In genomic region chr15:44836094-44836493, GRCh38 we compare ENCODE assay signal across 19 cellular contexts.
DNase-seq lines count a peak whose midpoint lies in the region; ATAC-seq and TF ChIP-seq lines count a peak whose summit lies in the region.
"Had no signal": no experiment of that assay in that cellular context is flagged by ENCODE, and none has a peak within 500 bp of the region (broad histone marks: within the 10 kb centered on the region; RNA-seq: fewer than 3 reads in every experiment).

No MANE protein-coding gene starts in this region.

- H3K9me3 Mint-ChIP-seq in Caco-2 (ENCODE audit: unreplicated experiment) (peaks cover 20% of the 10 kb centered on the region), CD14-positive monocyte (no peaks in the 10 kb centered on the region)
- H3K9me3 Mint-ChIP-seq in activated CD4-positive, alpha-beta T cell treated with anti-CD3 and anti-CD28 coated beads, Interleukin-2, amount 10 ng/mL, durations not matched to agents 7 days and 5 days = no peaks in the 10 kb centered on the region

- peak; percentile 14 to 23 for TF ChIP-seq RAD21 in liver (IDR thresholded peaks at IDR 0.05)

- in situ Hi-C loops in GM13976 (cut with MboI; ENCODE audit: low sequenced_read_pairs, unreplicated experiment) = no loop called here

- intact Hi-C loops in Caco-2 (cut with micrococcal nuclease; ENCODE audit: unreplicated experiment) (no loop called here), PC-9 (cut with micrococcal nuclease; ENCODE audit: unreplicated experiment) (loop anchor here (5.0 kb wide), 1 partner anchor 174 kb away; the partner anchor contains the start of gene SPG11), CD14-positive monocyte (cut with micrococcal nuclease) (no loop called here)

- H3K9me2 ChIP-seq in PC-9 (ENCODE audit: insufficient read depth) = no peaks in the 10 kb centered on the region

- no peaks in the 10 kb centered on the region for H3K36me3 Mint-ChIP-seq in Caco-2 (ENCODE audit: insufficient read depth, unreplicated experiment)
- H3K36me3 Mint-ChIP-seq in CD14-positive monocyte = no peaks in the 10 kb centered on the region
- H3K36me3 Mint-ChIP-seq in activated CD4-positive, alpha-beta T cell treated with anti-CD3 and anti-CD28 coated beads, Interleukin-2, amount 10 ng/mL, durations not matched to agents 7 days and 5 days (ENCODE audit: low read depth) = no peaks in the 10 kb centered on the region

- no peak for ATAC-seq in GM18517 (IDR thresholded peaks at IDR 0.05; ENCODE audit: unreplicated experiment)

- H2AFZ ChIP-seq in PC-9 = no peak overlapping the region

- 60% methylated on average over 4 of the region's 4 CpGs for WGBS in liver

- H3K36me3 ChIP-seq in Caco-2 (ENCODE audit: control insufficient read depth, insufficient read depth, low read length) (no peaks in the 10 kb centered on the region), PC-9 (ENCODE audit: low read depth) (no peaks in the 10 kb centered on the region), liver (ENCODE audit: control insufficient read depth in 4 of 4, insufficient read depth in 3 of 4, low read depth in 1 of 4, low read length in 3 of 4) (no peaks in the 10 kb centered on the region)
- H3K36me3 ChIP-seq: BLaER1 treated with 17β-estradiol and CSF1 and Interleukin-3, amounts not matched to agents 10 nM and 100 nM; HAP-1 had no signal

- H3F3A ChIP-seq in PC-9 (ENCODE audit: insufficient read depth, low read depth) = 0 out of 2 replicates have a peak, but pooled peaks cover 2% of the 10 kb centered on the region

- H3K4me1 Mint-ChIP-seq in Caco-2 (ENCODE audit: low read depth, unreplicated experiment) (peaks cover 21% of the 10 kb centered on the region), CD14-positive monocyte (peaks cover 6% of the 10 kb centered on the region)
- peaks cover 3% of the 10 kb centered on the region for H3K4me1 Mint-ChIP-seq in activated CD4-positive, alpha-beta T cell treated with anti-CD3 and anti-CD28 coated beads, Interleukin-2, amount 10 ng/mL, durations not matched to agents 7 days and 5 days

- H3K9me3 ChIP-seq in Caco-2 (no peaks in the 10 kb centered on the region), PC-9 (ENCODE audit: insufficient read depth, low read depth) (no peaks in the 10 kb centered on the region), liver (ENCODE audit: control insufficient read depth in 4 of 4, low read length in 3 of 4) (no peaks in the 10 kb centered on the region)
- H3K9me3 ChIP-seq: HAP-1 had no signal

- H3K4me3 ChIP-seq in Caco-2 (ENCODE audit: low read depth, low read length) (no peak overlapping the region), PC-9 (no peak overlapping the region), fibroblast of pulmonary artery (replicated peaks; ENCODE audit: low read depth, low read length) (no peak overlapping the region), liver (ENCODE audit: low read depth in 1 of 3, low read length in 3 of 3) (no peak overlapping the region)
- H3K4me3 ChIP-seq: BLaER1 treated with 17β-estradiol and CSF1 and Interleukin-3, amounts not matched to agents 10 nM and 100 nM; HAP-1 had no signal

- TF ChIP-seq CTCF in Caco-2 (IDR thresholded peaks at IDR 0.05; ENCODE audit: insufficient read depth in 1 of 2, low read depth in 1 of 2, low read length in 1 of 2, severe bottlenecking in 1 of 2, unreplicated experiment in 1 of 2) (no peak), PC-9 (conservative IDR thresholded peaks at IDR 0.05) (no peak), fibroblast of pulmonary artery (IDR thresholded peaks at IDR 0.05; ENCODE audit: low read length, missing control alignments) (no peak), liver (IDR thresholded peaks at IDR 0.05; ENCODE audit: low read depth, low read length, missing input control) (no peak), GM13976 (IDR thresholded peaks at IDR 0.05; ENCODE audit: borderline replicate concordance, control extremely low read depth, extremely low read depth, insufficient read depth, missing control alignments) (no peak), CD14-positive monocyte (IDR thresholded peaks at IDR 0.05) (no peak)

- DNase-seq in Caco-2 = peak; percentile 65 to 70
- DNase-seq in PC-9 = peak; percentile 62 to 67
- DNase-seq in fibroblast of pulmonary artery (ENCODE audit: low read depth) = peak; percentile 16
- no peak for DNase-seq in GM13976 (ENCODE audit: low spot score)
- no peak for DNase-seq in CD14-positive monocyte (ENCODE audit: low spot score)
- DNase-seq in activated CD4-positive, alpha-beta T cell treated with anti-CD3 and anti-CD28 coated beads, Interleukin-2, amount 10 ng/mL, durations not matched to agents 7 days and 5 days = no peak
- DNase-seq: 8988T; DMS153; NCI-H1048; NCI-H1694; NCI-H2107; NCI-H345; NCI-H526 treated with DMSO at 0.1 percent for 48 hours; NK-92 treated with Interleukin-12 subunit alpha and Interleukin-12 subunit beta, amount 100 ng/mL, for 24 hours; OCI-M1 had no signal

- no TSS peak for BruUV-seq in Caco-2 (replicated peaks; lab: Mats Ljungman, UMichigan)
- BruUV-seq in PC-9 (replicated peaks; lab: Mats Ljungman, UMichigan) = no TSS peak

- H3K4me1 ChIP-seq in Caco-2 = peaks cover 4% of the 10 kb centered on the region; the same call in 1 of the 2 replicates
- peaks cover 3% of the 10 kb centered on the region; the same call in 1 of the 2 replicates for H3K4me1 ChIP-seq in PC-9 (replicated peaks; ENCODE audit: insufficient read depth)
- H3K4me1 ChIP-seq in liver (ENCODE audit: control insufficient read depth in 4 of 4, insufficient read depth in 4 of 4, low read length in 3 of 4) = peaks cover 4 to 12% (median 7%) of the 10 kb centered on the region in 4 donors
- H3K4me1 ChIP-seq: HAP-1 had no signal

- H3K4me2 ChIP-seq in PC-9 = no peak overlapping the region
- H3K4me2 ChIP-seq: BLaER1 treated with 17β-estradiol and CSF1 and Interleukin-3, amounts not matched to agents 10 nM and 100 nM had no signal

- no peaks in the 10 kb centered on the region for H4K20me1 ChIP-seq in PC-9 (ENCODE audit: insufficient read depth)
- H4K20me1 ChIP-seq: BLaER1 treated with 17β-estradiol and CSF1 and Interleukin-3, amounts not matched to agents 10 nM and 100 nM had no signal

- H3K79me2 ChIP-seq in PC-9 (ENCODE audit: low read depth) = no peaks in the 10 kb centered on the region

- no peaks in the 10 kb centered on the region for H3K27me3 Mint-ChIP-seq in Caco-2 (ENCODE audit: insufficient read depth, unreplicated experiment)
- H3K27me3 Mint-ChIP-seq in CD14-positive monocyte (ENCODE audit: low read depth in 3 of 3) = no peaks in the 10 kb centered on the region
- no peaks in the 10 kb centered on the region for H3K27me3 Mint-ChIP-seq in activated CD4-positive, alpha-beta T cell treated with anti-CD3 and anti-CD28 coated beads, Interleukin-2, amount 10 ng/mL, durations not matched to agents 7 days and 5 days

- H3K27ac Mint-ChIP-seq in Caco-2 (ENCODE audit: unreplicated experiment) (peak overlapping the region; percentile 59), CD14-positive monocyte (no peak overlapping the region)
- H3K27ac Mint-ChIP-seq in activated CD4-positive, alpha-beta T cell treated with anti-CD3 and anti-CD28 coated beads, Interleukin-2, amount 10 ng/mL, durations not matched to agents 7 days and 5 days = no peak overlapping the region

- CTCF ChIA-PET in Caco-2 (lab: Charles Lee) (interaction anchor here (0.7 kb wide), 1 partner anchor 86 kb away, joined by 3 read pairs; no protein-coding TSS in a partner anchor), PC-9 (lab: Charles Lee) (no interaction called here)
- CTCF ChIA-PET in activated CD4-positive, alpha-beta T cell treated with anti-CD3 and anti-CD28 coated beads, Interleukin-2, amount 10 ng/mL, durations not matched to agents 7 days and 5 days (lab: Charles Lee) = no interaction called here

- H3K4me3 Mint-ChIP-seq in Caco-2 (ENCODE audit: unreplicated experiment) (no peak overlapping the region), CD14-positive monocyte (no peak overlapping the region)
- H3K4me3 Mint-ChIP-seq in activated CD4-positive, alpha-beta T cell treated with anti-CD3 and anti-CD28 coated beads, Interleukin-2, amount 10 ng/mL, durations not matched to agents 7 days and 5 days = no peak overlapping the region

- H3K27me3 ChIP-seq in Caco-2 (replicated peaks; ENCODE audit: control insufficient read depth, insufficient read depth, low read length) (no peaks in the 10 kb centered on the region), PC-9 (ENCODE audit: insufficient read depth, low read depth) (no peaks in the 10 kb centered on the region), liver (ENCODE audit: control insufficient read depth in 4 of 4, insufficient read depth in 4 of 4, low read length in 3 of 4) (no peaks in the 10 kb centered on the region)
- H3K27me3 ChIP-seq: BLaER1 treated with 17β-estradiol and CSF1 and Interleukin-3, amounts not matched to agents 10 nM and 100 nM had no signal

- POLR2A ChIA-PET in Caco-2 (lab: Charles Lee) (no interaction called here), PC-9 (lab: Charles Lee; ENCODE audit: unreplicated experiment) (no interaction called here)
- POLR2A ChIA-PET in activated CD4-positive, alpha-beta T cell treated with anti-CD3 and anti-CD28 coated beads, Interleukin-2, amount 10 ng/mL, durations not matched to agents 7 days and 5 days (lab: Charles Lee) = no interaction called here

- no peak overlapping the region for H3K9ac ChIP-seq in liver (ENCODE audit: low read depth in 1 of 2, low read length in 2 of 2)
- H3K9ac ChIP-seq: BLaER1 treated with 17β-estradiol and CSF1 and Interleukin-3, amounts not matched to agents 10 nM and 100 nM had no signal

- H3K27ac ChIP-seq in PC-9 (0 out of 2 replicates have a peak overlapping the region, but pooled peaks have one; percentile 16), liver (ENCODE audit: low read depth in 1 of 2, low read length in 2 of 2) (peak overlapping the region; percentile 0 to 35)
- H3K27ac ChIP-seq: BLaER1 treated with 17β-estradiol and CSF1 and Interleukin-3, amounts not matched to agents 10 nM and 100 nM had no signal

TF ChIP-seq in liver, 16 proteins besides CTCF, POLR2A, EP300 and RAD21:
- TF ChIP-seq HNF4A (conservative IDR thresholded peaks at IDR 0.05) (peak in 1 of 2 donors; percentile 44), YY1 (IDR thresholded peaks at IDR 0.05) (peak; percentile 63), RXRA (IDR thresholded peaks at IDR 0.05) (peak; percentile 20 to 42), FOXA2 (IDR thresholded peaks at IDR 0.05) (no peak), SP1 (IDR thresholded peaks at IDR 0.05) (peak; percentile 30), NR2F2 (IDR thresholded peaks at IDR 0.05) (peak; percentile 30)
TF ChIP-seq in liver: peak in this region for 5.

Comparison
In these comparisons a context has a peak if more than half of its experiments do, and no peak if none do; other contexts are left out.
1. DNase-seq: peak in Caco-2 (2 of 2), PC-9 (2 of 2) and fibroblast of pulmonary artery (single experiment); none in GM13976 (single experiment), CD14-positive monocyte (single experiment) and activated CD4-positive, alpha-beta T cell treated with anti-CD3 and anti-CD28 coated beads, Interleukin-2, amount 10 ng/mL, durations not matched to agents 7 days and 5 days (single experiment).